In genomic region chr7:27269455-27269854, GRCh38 we compare ENCODE assay signal across 26 cellular contexts. TPM values are rescaled to one million over a fixed set of nuclear protein-coding genes. Genes with fewer than 3 reads are reported as not detected.
DNase-seq lines count a peak whose midpoint lies in the region; ATAC-seq, FAIRE-seq and TF ChIP-seq lines count a peak whose summit lies in the region.
"Had no signal": no experiment of that assay in that cellular context is flagged by ENCODE, and none has a peak within 500 bp of the region (broad histone marks: within the 10 kb centered on the region; RNA-seq: fewer than 3 reads in every experiment).

No MANE protein-coding gene starts in this region.

- H3K36me3 ChIP-seq in HepG2 (replicated peaks in 1 of 2; ENCODE audit: control insufficient read depth in 1 of 2, insufficient read depth in 2 of 2, low read length in 2 of 2) = no peaks in the 10 kb centered on the region
- H3K36me3 ChIP-seq in right lobe of liver = no peaks in the 10 kb centered on the region
- H3K36me3 ChIP-seq in K562 (ENCODE audit: control insufficient read depth, insufficient read depth, low read length) = no peaks in the 10 kb centered on the region
- H3K36me3 ChIP-seq: MG63 had no signal

- TF ChIP-seq POLR2A in HepG2 (IDR thresholded peaks at IDR 0.05; ENCODE audit: insufficient read depth in 1 of 2, low read depth in 2 of 2, low read length in 2 of 2) = no peak
- no peak for TF ChIP-seq POLR2A in right lobe of liver (IDR thresholded peaks at IDR 0.05)
- no peak for TF ChIP-seq POLR2A in K562 (conservative IDR thresholded peaks at IDR 0.05)

- no peaks in the 10 kb centered on the region for H3K4me1 ChIP-seq in HepG2 (ENCODE audit: insufficient read depth, low read length)
- no peaks in the 10 kb centered on the region for H3K4me1 ChIP-seq in right lobe of liver
- H3K4me1 ChIP-seq in K562 (replicated peaks in 1 of 2; ENCODE audit: control insufficient read depth in 2 of 2, insufficient read depth in 2 of 2, low read length in 2 of 2) = no peaks in the 10 kb centered on the region; a peak in 1 of 5 replicates

- POLR2A ChIA-PET in HepG2 (lab: Yijun Ruan, JAX) = no interaction called here
- POLR2A ChIA-PET in K562 (lab: Yijun Ruan, JAX) = interaction anchor here (0.8 to 0.9 kb wide), 2 partner anchors 14 to 26 kb away, joined by 3 to 4 read pairs; no protein-coding TSS in a partner anchor

- no peaks in the 10 kb centered on the region for H3K79me2 ChIP-seq in HepG2 (ENCODE audit: insufficient read depth, low read length)
- no peaks in the 10 kb centered on the region for H3K79me2 ChIP-seq in K562 (ENCODE audit: control insufficient read depth, insufficient read depth, low read length)

- H3K9ac ChIP-seq in HepG2 (ENCODE audit: insufficient read depth, low read depth, low read length) (no peak overlapping the region), K562 (ENCODE audit: insufficient read depth in 1 of 2, low read depth in 2 of 2, low read length in 2 of 2) (no peak overlapping the region)

- no peak overlapping the region for H2AFZ ChIP-seq in HepG2 (ENCODE audit: low read length)
- H2AFZ ChIP-seq in K562 (ENCODE audit: low read depth, low read length) = peak overlapping the region; percentile 34; the same call in 1 of the 2 replicates

- peak; percentile 9 for DNase-seq in HepG2 (ENCODE audit: low spot score)
- no peak for DNase-seq in right lobe of liver
- DNase-seq in K562 (ENCODE audit: extremely low read depth in 1 of 4, low spot score in 3 of 4) = peak in 2 of 4 experiments; percentile 23 to 54
- DNase-seq in iPS-NIHi7 (ENCODE audit: extremely low spot score) = peak; percentile 45
- no peak for DNase-seq in left lobe of liver (ENCODE audit: low spot score)
- DNase-seq in H4 (ENCODE audit: low spot score) = no peak
- no peak for DNase-seq in cerebellum (ENCODE audit: low spot score)
- DNase-seq: 8988T, ACHN, Calu3, DMS153, DND-41, GOT3, KG1, MG63, NCI-H1105 treated with DMSO at 0.1 percent for 48 hours, NCI-H146, NCI-H1930, NCI-H2107, NCI-H446, NCI-H526, SHP77 treated with DMSO at 0.1 percent for 48 hours had no signal

- intact Hi-C loops in HepG2 (cut with micrococcal nuclease; ENCODE audit: unreplicated experiment) = no loop called here
- intact Hi-C loops in right lobe of liver (cut with DNase I) = no loop called here
- intact Hi-C loops in K562 (cut with micrococcal nuclease) = no loop called here

- H3K4me3 ChIP-seq in HepG2 (replicated peaks in 1 of 3; ENCODE audit: insufficient read depth in 1 of 3, low read depth in 2 of 3, low read length in 3 of 3) (no peak overlapping the region), right lobe of liver (no peak overlapping the region), K562 (no peak overlapping the region)
- H3K4me3 ChIP-seq: MG63 had no signal

- WGBS in HepG2 (ENCODE audit: low lambda C conversion rate) = 61% methylated on average over 14 of the region's 14 CpGs
- WGBS in right lobe of liver (ENCODE audit: insufficient coverage, low coverage, low lambda C conversion rate, missing lambda C conversion rate) = 83% methylated on average over 13 of the region's 14 CpGs
- WGBS in K562 (ENCODE audit: insufficient coverage, low coverage, missing lambda C conversion rate) = 16% methylated on average over 14 of the region's 14 CpGs

- H4K20me1 ChIP-seq in HepG2 (ENCODE audit: insufficient read depth, low read length) = no peaks in the 10 kb centered on the region
- H4K20me1 ChIP-seq in K562 (replicated peaks; ENCODE audit: control insufficient read depth, insufficient read depth, low read length) = no peaks in the 10 kb centered on the region

- H3K27me3 ChIP-seq in HepG2 (ENCODE audit: control insufficient read depth in 1 of 2, insufficient read depth in 2 of 2, low read length in 2 of 2) (no peaks in the 10 kb centered on the region), right lobe of liver (no peaks in the 10 kb centered on the region), K562 (ENCODE audit: control insufficient read depth in 2 of 2, insufficient read depth in 2 of 2, low read length in 2 of 2) (peaks cover 0 to 4% of the 10 kb centered on the region in 2 experiments; a peak in 1 of 5 replicates)
- H3K27me3 ChIP-seq: MG63 had no signal

- no peak for TF ChIP-seq EP300 in HepG2 (IDR thresholded peaks at IDR 0.05; ENCODE audit: low read depth in 2 of 2, low read length in 2 of 2)
- no peak for TF ChIP-seq EP300 in HepG2 (CRISPR knock-in tag; IDR thresholded peaks at IDR 0.05; ENCODE audit: borderline replicate concordance)
- TF ChIP-seq EP300 in K562 (IDR thresholded peaks at IDR 0.05; ENCODE audit: low read length) = no peak

- BruUV-seq in HepG2 (replicated peaks; lab: Mats Ljungman, UMichigan) (no TSS peak), K562 (replicated peaks; lab: Mats Ljungman, UMichigan) (no TSS peak)

- TF ChIP-seq CTCF in HepG2 (CRISPR knock-in tag; IDR thresholded peaks at IDR 0.05) (peak; percentile 47), right lobe of liver (IDR thresholded peaks at IDR 0.05) (no peak), K562 (IDR thresholded peaks at IDR 0.05 in 2 of 3, conservative IDR thresholded peaks at IDR 0.05 in 1 of 3; ENCODE audit: insufficient read depth in 2 of 3, low read depth in 1 of 3, low read length in 3 of 3) (peak; percentile 32 to 54 (median 51); a peak in 5 of 6 replicates)

- H3K4me2 ChIP-seq in HepG2 (ENCODE audit: low read depth, low read length) (no peak overlapping the region), K562 (ENCODE audit: insufficient read depth, low read length) (no peak overlapping the region)

- FAIRE-seq in HepG2 (lab: Jason Lieb, UNC) (no peak), K562 (lab: Jason Lieb, UNC) (peak; percentile 44)
- FAIRE-seq: HTR-8/SVneo had no signal

- no peak overlapping the region for H3K27ac ChIP-seq in HepG2 (ENCODE audit: extremely low read length, insufficient read depth, low read length)
- H3K27ac ChIP-seq in right lobe of liver = no peak overlapping the region
- no peak overlapping the region for H3K27ac ChIP-seq in K562 (ENCODE audit: extremely low read depth, low read depth, low read length)
- H3K27ac ChIP-seq: RWPE1 had no signal

- ATAC-seq in HepG2 = peak; percentile 81
- no peak for ATAC-seq in right lobe of liver
- peak; percentile 94 for ATAC-seq in K562
- ATAC-seq in left lobe of liver = no peak
- ATAC-seq in GM21528 (IDR thresholded peaks at IDR 0.05; ENCODE audit: low FRiP score, unreplicated experiment) = no peak

- in situ Hi-C loops in HepG2 (cut with HindIII; ENCODE audit: extremely low pct_ligation_motif_present, low pct_unique_long_range_greater_than_20kb) (no loop called here), K562 (cut with MboI) (no loop called here)

- H3K9me3 ChIP-seq in HepG2 (ENCODE audit: low read length) (no peaks in the 10 kb centered on the region), right lobe of liver (no peaks in the 10 kb centered on the region), K562 (replicated peaks; ENCODE audit: control insufficient read depth, insufficient read depth, low read depth, low read length) (no peaks in the 10 kb centered on the region)

- CTCF ChIA-PET in HepG2 (lab: Yijun Ruan, JAX; ENCODE audit: low intra/inter-chr PET ratio, low total read pairs) (no interaction called here), K562 (lab: Yijun Ruan, JAX; ENCODE audit: low intra/inter-chr PET ratio) (no interaction called here)

- TF ChIP-seq RAD21 in HepG2 (CRISPR knock-in tag; IDR thresholded peaks at IDR 0.05) (no peak), K562 (CRISPR knock-in tag; conservative IDR thresholded peaks at IDR 0.05 in 1 of 2, IDR thresholded peaks at IDR 0.05 in 1 of 2) (no peak)

- H3K9me1 ChIP-seq in K562 (ENCODE audit: control insufficient read depth, insufficient read depth, low read length) = no peaks in the 10 kb centered on the region

RNA-seq across cellular contexts. Expression of gene EVX1, which starts 26.9 kb away (rescaled TPM):
- total RNA-seq in HepG2 (2016; rRNA removed; fragmentation: Illumina TruSeq; extraction: Trizol) (not detected in 2 replicates), right lobe of liver (not detected), K562 (2014; rRNA removed) (not detected in 2 replicates), K562 (2014; rRNA removed; fragmentation: Illumina TruSeq; extraction: Trizol) (not detected in 2 replicates), K562 (2015; rRNA removed; fragmentation: Illumina TruSeq; extraction: Trizol) (not detected in 2 replicates), K562 (2021) (not detected in 2 replicates), left lobe of liver (not detected), cerebellum (not detected)
- total RNA-seq in HepG2 (2016; cell fraction: cytosol; rRNA removed; fragmentation: Illumina TruSeq; extraction: Trizol; ENCODE audit: low read depth) = not detected in 2 replicates
- total RNA-seq in HepG2 (2016; cell fraction: insoluble cytoplasmic fraction; rRNA removed; fragmentation: Illumina TruSeq; extraction: Trizol) = not detected in 2 replicates
- total RNA-seq in HepG2 (2016; cell fraction: membrane; rRNA removed; fragmentation: Illumina TruSeq; extraction: Trizol) = not detected in 2 replicates
- not detected in 2 replicates for total RNA-seq in HepG2 (2016; cell fraction: nucleus; rRNA removed; fragmentation: Illumina TruSeq; extraction: Trizol)
- polyA plus RNA-seq in HepG2 (2011; rRNA removed) (not detected in 2 replicates), K562 (2011; rRNA removed) (not detected in 2 replicates), K562 (2014; fragmentation: Illumina TruSeq; extraction: Trizol) (not detected in 2 replicates), K562 (2014; fragmentation: Nextera tagmentation; extraction: Ambion mirVana) (not detected), K562 (2014; rRNA removed) (not detected in 2 replicates)
- not detected in 2 replicates for polyA plus RNA-seq in HepG2 (2011; cell fraction: cytosol; rRNA removed)
- not detected in 2 replicates for polyA plus RNA-seq in HepG2 (2011; cell fraction: nucleus; rRNA removed)
- polyA plus RNA-seq in HepG2 (2012) = not detected in 2 replicates
- not detected in 2 replicates for polyA plus RNA-seq in HepG2 (2016; cell fraction: cytosol; fragmentation: Illumina TruSeq; extraction: Trizol; ENCODE audit: low read depth)
- not detected in 2 replicates for polyA plus RNA-seq in HepG2 (2016; cell fraction: insoluble cytoplasmic fraction; fragmentation: Illumina TruSeq; extraction: Trizol; ENCODE audit: low read depth)
- polyA plus RNA-seq in HepG2 (2016; cell fraction: membrane; fragmentation: Illumina TruSeq; extraction: Trizol; ENCODE audit: low read depth) = not detected in 2 replicates
- polyA plus RNA-seq in HepG2 (2016; cell fraction: nucleus; fragmentation: Illumina TruSeq; extraction: Trizol; ENCODE audit: insufficient read depth, low read depth) = not detected in 2 replicates
- polyA minus RNA-seq in HepG2 (2011; rRNA and poly(A)+ RNA removed; ENCODE audit: low replicate concordance) = not detected in 2 replicates
- polyA minus RNA-seq in HepG2 (2011; cell fraction: cytosol; rRNA and poly(A)+ RNA removed) = not detected in 2 replicates
- not detected in 2 replicates for polyA minus RNA-seq in HepG2 (2011; cell fraction: nucleus; rRNA and poly(A)+ RNA removed)
- not detected in 2 replicates for total RNA-seq in K562 (2011; cell fraction: chromatin; rRNA removed; ENCODE audit: low replicate concordance)
- total RNA-seq in K562 (2011; cell fraction: nucleolus; rRNA removed) = not detected in 2 replicates
- not detected in 2 replicates for total RNA-seq in K562 (2011; cell fraction: nucleoplasm; rRNA removed)
- polyA plus RNA-seq in K562 (2011; cell fraction: cytosol; rRNA removed) = not detected in 2 replicates
- polyA plus RNA-seq in K562 (2011; cell fraction: nucleus; rRNA removed) = not detected in 2 replicates
- not detected in 2 replicates for polyA plus RNA-seq in K562 (2012)
- polyA minus RNA-seq in K562 (2011; rRNA and poly(A)+ RNA removed) = not detected in 2 replicates
- polyA minus RNA-seq in K562 (2011; cell fraction: cytosol; rRNA and poly(A)+ RNA removed) = not detected in 2 replicates
- not detected in 2 replicates for polyA minus RNA-seq in K562 (2011; cell fraction: nucleus; rRNA and poly(A)+ RNA removed)
- not detected in 2 replicates for total RNA-seq in H4 (2014; rRNA removed; shearing (Covaris generic))
- total RNA-seq: Calu3 had no signal
- polyA plus RNA-seq: BJ had no signal

Comparison
In these comparisons a context has a peak if more than half of its experiments do, and no peak if none do; other contexts are left out.
1. ATAC-seq: peak in HepG2 (single experiment) and K562 (single experiment); none in right lobe of liver (0 of 4), left lobe of liver (single experiment) and GM21528 (single experiment).
2. DNase-seq: peak in HepG2 (single experiment) and iPS-NIHi7 (single experiment); none in right lobe of liver (0 of 3), left lobe of liver (single experiment), H4 (single experiment) and cerebellum (single experiment).
3. CTCF ChIP-seq: peak in HepG2 (single experiment) and K562 (3 of 3); none in right lobe of liver (0 of 4).
4. Of the 241 proteins assayed by ChIP-seq in both HepG2 and K562: peak only in HepG2: none; only in K562: CREM; in both: CTCF; in neither: 238; mixed calls (peak in some experiments, not most) for 1.